Comparison of ENCODE assay signal across 8 cellular contexts in the genomic region with DNA sequence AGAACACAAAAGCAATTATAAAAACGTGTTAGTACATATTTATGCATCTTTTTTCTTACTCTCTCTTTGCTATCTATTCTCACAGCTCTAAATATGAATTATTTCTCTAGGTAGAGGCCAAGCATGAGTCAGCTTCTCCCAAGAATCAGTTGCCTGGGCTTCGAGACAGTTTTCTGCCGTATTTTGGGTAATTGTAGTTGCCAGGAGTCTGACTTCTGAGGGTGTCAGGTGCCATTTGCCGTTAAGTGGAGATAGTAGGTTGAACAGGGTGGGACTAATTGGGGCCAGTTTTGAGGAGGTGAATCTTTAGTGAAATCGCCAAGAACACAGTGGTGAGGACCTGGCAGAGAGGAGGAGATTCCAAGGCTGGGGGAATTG. TPM values are rescaled to one million over a fixed set of nuclear protein-coding genes. Genes with fewer than 3 reads are reported as not detected.
DNase-seq lines count a peak whose midpoint lies in the region; ATAC-seq, FAIRE-seq and TF ChIP-seq lines count a peak whose summit lies in the region.

No MANE protein-coding gene starts in this region.

- H3K4me1 ChIP-seq in DOHH2 (ENCODE audit: control insufficient read depth, low read length) = peaks cover 31% of the 10 kb centered on the region
- H3K4me1 ChIP-seq in mononuclear cell (ENCODE audit: insufficient read depth, low read length) = peaks cover 87% of the 10 kb centered on the region

- H3K4me2 ChIP-seq in DOHH2 (ENCODE audit: low read length) = peak overlapping the region; percentile 81

- FAIRE-seq in H54 (lab: Jason Lieb, UNC) = no peak

- no peak for TF ChIP-seq POLR2A in H54 (IDR thresholded peaks at IDR 0.05; ENCODE audit: low read depth, low read length)

- no peaks in the 10 kb centered on the region for H3K9me2 ChIP-seq in DOHH2 (replicated peaks; ENCODE audit: control insufficient read depth, low read length)

- ATAC-seq in HG03442 (IDR thresholded peaks at IDR 0.05; ENCODE audit: unreplicated experiment) = no peak

- peak overlapping the region; percentile 68; the same call in 1 of the 2 replicates for H3K27ac ChIP-seq in DOHH2 (ENCODE audit: low read depth, low read length)
- H3K27ac ChIP-seq in brain microvascular endothelial cell = no peak overlapping the region

- peak overlapping the region; percentile 84 for H3K4me3 ChIP-seq in DOHH2 (ENCODE audit: low read length)
- H3K4me3 ChIP-seq in MG63 = peak overlapping the region; percentile 77
- H3K4me3 ChIP-seq in brain microvascular endothelial cell (ENCODE audit: low read depth, low read length) = peak overlapping the region; percentile 65
- peak overlapping the region; percentile 54 for H3K4me3 ChIP-seq in mononuclear cell (ENCODE audit: low read length)

- H3K27me3 ChIP-seq in DOHH2 (ENCODE audit: control insufficient read depth, low read length) (peaks cover 21% of the 10 kb centered on the region), MG63 (no peaks in the 10 kb centered on the region), brain microvascular endothelial cell (replicated peaks) (no peaks in the 10 kb centered on the region), mononuclear cell (ENCODE audit: insufficient read depth, low read length) (no peaks in the 10 kb centered on the region)

- H3K9me3 ChIP-seq in DOHH2 (ENCODE audit: control insufficient read depth, insufficient read depth, low read length) (no peaks in the 10 kb centered on the region), MG63 (no peaks in the 10 kb centered on the region), mononuclear cell (ENCODE audit: low read depth, low read length) (no peaks in the 10 kb centered on the region)

- in situ Hi-C loops in brain microvascular endothelial cell (cut with HindIII; ENCODE audit: low pct_ligation_motif_present, low sequenced_read_pairs) = no loop called here

- H3K36me3 ChIP-seq in DOHH2 (ENCODE audit: control insufficient read depth, low read length) (no peaks in the 10 kb centered on the region), MG63 (no peaks in the 10 kb centered on the region), brain microvascular endothelial cell (replicated peaks) (no peaks in the 10 kb centered on the region)

- H4K20me1 ChIP-seq in DOHH2 (ENCODE audit: control insufficient read depth, insufficient read depth, low read depth, low read length) = no peaks in the 10 kb centered on the region

- H3F3A ChIP-seq in DOHH2 (ENCODE audit: control insufficient read depth, insufficient read depth) = peaks cover 4% of the 10 kb centered on the region; the same call in 1 of the 2 replicates

- DNase-seq in MG63 = no peak
- no peak for DNase-seq in brain microvascular endothelial cell
- no peak for DNase-seq in dedifferentiated amniotic fluid mesenchymal stem cell (ENCODE audit: extremely low spot score)
- DNase-seq in H54 (ENCODE audit: insufficient read length, low spot score) = no peak
- DNase-seq in GOT3 (lab: John Stamatoyannopoulos, UW) = no peak

- TF ChIP-seq CTCF in DOHH2 (IDR thresholded peaks at IDR 0.05; ENCODE audit: low read depth, low read length, poor library complexity, severe bottlenecking) = no peak
- TF ChIP-seq CTCF in brain microvascular endothelial cell (IDR thresholded peaks at IDR 0.05; ENCODE audit: low read depth, low read length, missing control alignments) = no peak

- H3K79me2 ChIP-seq in DOHH2 (ENCODE audit: control insufficient read depth, low read length) = no peaks in the 10 kb centered on the region

RNA-seq across cellular contexts. Expression of a gene that starts 7.8 kb away (rescaled TPM):
- total RNA-seq in MG63 (2014; rRNA removed; shearing (Covaris generic); ENCODE audit: low replicate concordance) = not detected in 2 replicates
- 43.4 TPM for total RNA-seq in mononuclear cell

Comparison
In these comparisons a context has a peak if more than half of its experiments do, and no peak if none do; other contexts are left out.
1. RNA of a gene that starts 7.8 kb away (total RNA-seq): 43.4 TPM in mononuclear cell (single experiment); not detected in MG63; every median in the first group is over 10 times any median in the second.
2. Peak in every context shown above with its lines, with median percentiles within 50 percentile points of each other: H3K4me3 ChIP-seq.